ENCODE assay signal across 8 cellular contexts in the genomic region with DNA sequence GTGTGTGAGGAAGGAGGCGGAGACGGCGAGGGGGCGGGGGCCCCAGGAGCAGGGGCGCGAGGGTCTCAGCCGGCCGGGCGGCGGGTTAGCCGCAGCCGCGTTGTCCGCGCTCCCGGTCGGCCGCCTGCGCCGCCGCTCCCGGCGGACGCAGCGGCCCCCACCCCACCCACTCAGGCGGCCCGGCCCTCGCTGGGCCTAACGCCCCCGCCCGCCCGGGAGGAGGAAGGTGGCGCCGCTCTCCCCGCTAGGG. TPM values are rescaled to one million over a fixed set of nuclear protein-coding genes. Genes with fewer than 3 reads are reported as not detected.
DNase-seq lines count a peak whose midpoint lies in the region; ATAC-seq and TF ChIP-seq lines count a peak whose summit lies in the region.

A gene (minus strand): TSS at position 191 of the 250 bp plus-strand sequence. CDS start 441 bp downstream, outside the sequence.

- H2AFZ ChIP-seq in neural progenitor cell (replicated peaks) = peak within 1 kb of the TSS; percentile 90

- no peak for TF ChIP-seq POLR2A in esophagus muscularis mucosa (IDR thresholded peaks at IDR 0.05; ENCODE audit: low read depth)

- H4K20me1 ChIP-seq in neural progenitor cell (ENCODE audit: low read depth) = peaks cover 6% of the 10 kb centered on the region

- peaks cover 41% of the 10 kb centered on the region for H3F3A ChIP-seq in neural progenitor cell (ENCODE audit: low read depth)

- no peak for TF ChIP-seq EP300 in esophagus muscularis mucosa (IDR thresholded peaks at IDR 0.05)

- peak within 1 kb of the TSS; percentile 96 for H3K27ac Mint-ChIP-seq in neural progenitor cell

- intact Hi-C loops in esophagus muscularis mucosa (cut with DNase I) = loop anchor here (5.0 kb wide), 1 partner anchor 310 kb away; no protein-coding TSS in a partner anchor

- H3K4me3 Mint-ChIP-seq in neural progenitor cell = peak within 1 kb of the TSS; percentile 97

- DNase-seq in GM12865 (ENCODE audit: low read depth) = no peak
- no peak for DNase-seq in RPMI7951 (ENCODE audit: low read depth)
- no peak for DNase-seq in esophagus muscularis mucosa (ENCODE audit: extremely low spot score)
- DNase-seq in neural progenitor cell (ENCODE audit: low spot score) = no peak
- no peak for DNase-seq in MV-4-11 (lab: John Stamatoyannopoulos, UW)
- no peak for DNase-seq in CD1c-positive myeloid dendritic cell (ENCODE audit: extremely low spot score)
- DNase-seq in NCI-H187 treated with DMSO at 0.1 percent for 48 hours (lab: John Stamatoyannopoulos, UW) = no peak

- H3K4me3 ChIP-seq in GM12865 (ENCODE audit: low read depth, low read length) = peak within 1 kb of the TSS; percentile 83
- peak within 1 kb of the TSS; percentile 85 to 94 (median 92) for H3K4me3 ChIP-seq in esophagus muscularis mucosa
- H3K4me3 ChIP-seq in neural progenitor cell = peak within 1 kb of the TSS; percentile 84

- H3K9me3 ChIP-seq in esophagus muscularis mucosa (no peaks in the 10 kb centered on the region), neural progenitor cell (ENCODE audit: low read depth) (no peaks in the 10 kb centered on the region)

- WGBS in esophagus muscularis mucosa = no CpG with 5 or more reads among the region's 35 CpGs

- ATAC-seq in HG02623 (IDR thresholded peaks at IDR 0.05; ENCODE audit: unreplicated experiment) = no peak

- H3K79me2 ChIP-seq in neural progenitor cell (ENCODE audit: low read depth) = peaks cover 43% of the 10 kb centered on the region

- peaks cover 15% of the 10 kb centered on the region for H3K27me3 Mint-ChIP-seq in neural progenitor cell (ENCODE audit: insufficient read depth, low read depth)

- no peaks in the 10 kb centered on the region for H3K9me3 Mint-ChIP-seq in neural progenitor cell

- H3K36me3 ChIP-seq in esophagus muscularis mucosa (peaks cover 0 to 5% (median 0%) of the 10 kb centered on the region in 4 donors), neural progenitor cell (no peaks in the 10 kb centered on the region)

- TF ChIP-seq CTCF in GM12865 (IDR thresholded peaks at IDR 0.05; ENCODE audit: insufficient read depth, low read depth, low read length, missing control alignments) (no peak), esophagus muscularis mucosa (IDR thresholded peaks at IDR 0.05) (no peak), neural progenitor cell (IDR thresholded peaks at IDR 0.05) (no peak)

- peak within 1 kb of the TSS; percentile 90 for H3K4me2 ChIP-seq in neural progenitor cell

- H3K4me1 Mint-ChIP-seq in neural progenitor cell = peaks cover 33% of the 10 kb centered on the region

- peak within 1 kb of the TSS; percentile 50 for H3K9ac ChIP-seq in neural progenitor cell

- no peaks in the 10 kb centered on the region for H3K27me3 ChIP-seq in esophagus muscularis mucosa
- H3K27me3 ChIP-seq in neural progenitor cell = no peaks in the 10 kb centered on the region

- peak within 1 kb of the TSS; percentile 96 to 98 (median 97) for H3K27ac ChIP-seq in esophagus muscularis mucosa (replicated peaks in 1 of 4)
- H3K27ac ChIP-seq in neural progenitor cell = peak within 1 kb of the TSS; percentile 93

- H3K4me1 ChIP-seq in esophagus muscularis mucosa = peaks cover 19 to 54% (median 47%) of the 10 kb centered on the region in 4 donors
- peaks cover 20% of the 10 kb centered on the region for H3K4me1 ChIP-seq in neural progenitor cell

- H3K36me3 Mint-ChIP-seq in neural progenitor cell = peaks cover 6% of the 10 kb centered on the region

RNA-seq across cellular contexts. Expression of the gene that starts here (rescaled TPM):
- total RNA-seq in RPMI7951 (2014; rRNA removed; shearing (Covaris generic)) = 11.0 and 12.4 TPM in 2 replicates
- total RNA-seq in esophagus muscularis mucosa (10 to 100 TPM; 20.4 to 42.4 (median 26.4) TPM), neural progenitor cell (ENCODE audit: low replicate concordance) (15.6 and 22.2 TPM in 2 replicates)
